In the genomic region with DNA sequence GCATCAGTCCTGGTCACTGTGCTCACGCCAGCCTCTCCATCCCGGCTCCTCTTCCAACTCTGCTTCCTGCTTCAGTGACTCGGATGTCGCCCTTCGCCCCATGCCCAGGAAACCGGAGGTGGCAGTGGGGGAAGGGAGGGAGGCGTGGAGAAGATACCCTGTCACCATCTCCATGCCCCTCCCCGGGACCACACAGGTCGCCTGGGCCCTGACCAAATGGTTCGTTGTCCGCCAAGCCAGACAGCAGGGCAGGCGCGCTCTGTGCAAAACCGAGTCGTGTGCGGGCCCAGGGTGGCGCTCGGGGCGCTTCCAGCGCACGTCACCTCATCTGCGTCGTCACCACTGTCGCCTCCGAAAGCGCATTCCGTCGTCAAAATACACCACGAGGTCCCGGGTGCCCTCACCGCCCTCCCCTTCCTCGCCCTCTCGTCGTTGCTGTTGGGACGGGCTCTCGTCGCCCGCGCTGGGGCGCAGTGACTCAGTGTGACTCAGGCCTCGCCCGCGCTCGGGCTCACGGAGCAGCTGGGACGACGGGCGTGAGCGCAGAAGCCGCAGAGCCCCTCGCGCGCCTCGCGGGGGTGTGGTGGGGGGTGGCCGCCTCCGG, we compare ENCODE assay signal across 8 cellular contexts. TPM values are rescaled to one million over a fixed set of nuclear protein-coding genes. Genes with fewer than 3 reads are reported as not detected.
A peak's percentile ranks its signal among the peaks of the same experiment; 100 is the strongest.
DNase-seq lines count a peak whose midpoint lies in the region; ATAC-seq and TF ChIP-seq lines count a peak whose summit lies in the region.

No MANE protein-coding gene starts in this region.

- peak; percentile 100 for ATAC-seq in activated T-helper 17 cell treated with anti-CD3 and anti-CD28 coated beads, Interleukin-2, amount 50 U/mL, for 72 hours (replicated peaks)
- ATAC-seq in GM19035 (IDR thresholded peaks at IDR 0.05; ENCODE audit: unreplicated experiment): no peak
- no peak for ATAC-seq in GM21529 (IDR thresholded peaks at IDR 0.05; ENCODE audit: unreplicated experiment)

- H3K27me3 Mint-ChIP-seq in Caco-2 (ENCODE audit: insufficient read depth, unreplicated experiment): no peaks in the 10 kb centered on the region
- peaks cover 8% of the 10 kb centered on the region for H3K27me3 Mint-ChIP-seq in activated T-helper 17 cell treated with anti-CD3 and anti-CD28 coated beads, Interleukin-2, amount 50 U/mL, for 72 hours

- BruUV-seq in Caco-2 (replicated peaks; lab: Mats Ljungman, UMichigan): no TSS peak

- H3K4me1 Mint-ChIP-seq in Caco-2 (ENCODE audit: low read depth, unreplicated experiment): peaks cover 13% of the 10 kb centered on the region
- peaks cover 13% of the 10 kb centered on the region for H3K4me1 Mint-ChIP-seq in activated T-helper 17 cell treated with anti-CD3 and anti-CD28 coated beads, Interleukin-2, amount 50 U/mL, for 72 hours

- CTCF ChIA-PET in Caco-2 (lab: Charles Lee): interaction anchor here (1.0 kb wide), 1 partner anchor 9 kb away, joined by 7 read pairs; no protein-coding TSS in a partner anchor

- no peaks in the 10 kb centered on the region for H3K9me3 ChIP-seq in Caco-2
- no peaks in the 10 kb centered on the region for H3K9me3 ChIP-seq in ovary
- H3K9me3 ChIP-seq in subcutaneous abdominal adipose tissue (ENCODE audit: control insufficient read depth in 5 of 5, low read length in 5 of 5): no peaks in the 10 kb centered on the region

- H3K27ac Mint-ChIP-seq in Caco-2 (ENCODE audit: unreplicated experiment): peak overlapping the region; percentile 88
- peak overlapping the region; percentile 70 for H3K27ac Mint-ChIP-seq in activated T-helper 17 cell treated with anti-CD3 and anti-CD28 coated beads, Interleukin-2, amount 50 U/mL, for 72 hours

- H3K9ac ChIP-seq in subcutaneous abdominal adipose tissue (ENCODE audit: low read length in 5 of 5): peak overlapping the region in 3 of 5 donors; percentile 41 to 61 (median 55)

- H3K4me3 ChIP-seq in Caco-2 (ENCODE audit: low read depth, low read length) (peak overlapping the region; percentile 56), fibroblast of villous mesenchyme (ENCODE audit: low read depth, low read length) (peak overlapping the region; percentile 52), ovary (peak overlapping the region; percentile 30), subcutaneous abdominal adipose tissue (ENCODE audit: low read depth in 1 of 5, low read length in 5 of 5) (peak overlapping the region in 4 of 5 donors; percentile 58 to 64 (median 60))

- no peak for TF ChIP-seq POLR2A in ovary (IDR thresholded peaks at IDR 0.05)

- peaks cover 9% of the 10 kb centered on the region for H3K4me1 ChIP-seq in Caco-2
- H3K4me1 ChIP-seq in ovary (ENCODE audit: insufficient read depth): peaks cover 9% of the 10 kb centered on the region
- H3K4me1 ChIP-seq in subcutaneous abdominal adipose tissue (ENCODE audit: control insufficient read depth in 5 of 5, insufficient read depth in 5 of 5, low read length in 5 of 5): peaks cover 0 to 21% (median 17%) of the 10 kb centered on the region in 5 donors

- H3K36me3 ChIP-seq in Caco-2 (ENCODE audit: control insufficient read depth, insufficient read depth, low read length): no peaks in the 10 kb centered on the region
- H3K36me3 ChIP-seq in ovary: no peaks in the 10 kb centered on the region
- H3K36me3 ChIP-seq in subcutaneous abdominal adipose tissue (ENCODE audit: control insufficient read depth in 5 of 5, insufficient read depth in 5 of 5, low read length in 5 of 5): no peaks in the 10 kb centered on the region

- peaks cover 40% of the 10 kb centered on the region for H3K36me3 Mint-ChIP-seq in Caco-2 (ENCODE audit: insufficient read depth, unreplicated experiment)
- H3K36me3 Mint-ChIP-seq in activated T-helper 17 cell treated with anti-CD3 and anti-CD28 coated beads, Interleukin-2, amount 50 U/mL, for 72 hours (ENCODE audit: low read depth): no peaks in the 10 kb centered on the region

- H3K27ac ChIP-seq in ovary (no peak overlapping the region), subcutaneous abdominal adipose tissue (ENCODE audit: low read depth, low read length) (no peak overlapping the region)

- no peaks in the 10 kb centered on the region for H3K27me3 ChIP-seq in Caco-2 (replicated peaks; ENCODE audit: control insufficient read depth, insufficient read depth, low read length)
- no peaks in the 10 kb centered on the region for H3K27me3 ChIP-seq in ovary
- H3K27me3 ChIP-seq in subcutaneous abdominal adipose tissue (ENCODE audit: control insufficient read depth in 5 of 5, insufficient read depth in 4 of 5, low read length in 5 of 5): peaks cover 3 to 12% (median 9%) of the 10 kb centered on the region in 5 donors

- H3K9me3 Mint-ChIP-seq in Caco-2 (ENCODE audit: unreplicated experiment): peaks cover 5% of the 10 kb centered on the region
- no peaks in the 10 kb centered on the region for H3K9me3 Mint-ChIP-seq in activated T-helper 17 cell treated with anti-CD3 and anti-CD28 coated beads, Interleukin-2, amount 50 U/mL, for 72 hours

- POLR2A ChIA-PET in Caco-2 (lab: Charles Lee): interaction anchor here (0.5 kb wide), 1 partner anchor 303 kb away, joined by 3 read pairs; no protein-coding TSS in a partner anchor

- intact Hi-C loops in Caco-2 (cut with micrococcal nuclease; ENCODE audit: unreplicated experiment) (no loop called here), ovary (cut with DNase I) (no loop called here)

- peak overlapping the region; percentile 77 for H3K4me3 Mint-ChIP-seq in Caco-2 (ENCODE audit: unreplicated experiment)
- peak overlapping the region; percentile 79 for H3K4me3 Mint-ChIP-seq in activated T-helper 17 cell treated with anti-CD3 and anti-CD28 coated beads, Interleukin-2, amount 50 U/mL, for 72 hours

- TF ChIP-seq CTCF in Caco-2 (IDR thresholded peaks at IDR 0.05; ENCODE audit: insufficient read depth in 1 of 2, low read depth in 1 of 2, low read length in 1 of 2, severe bottlenecking in 1 of 2, unreplicated experiment in 1 of 2) (peak in 1 of 2 experiments; percentile 5), fibroblast of villous mesenchyme (IDR thresholded peaks at IDR 0.05; ENCODE audit: insufficient read depth, low read depth, low read length) (no peak), ovary (IDR thresholded peaks at IDR 0.05) (no peak)

- 2 to 6% (median 4%) methylated on average over 28 to 57 of the region's 57 CpGs for WGBS in ovary, 3 donors

- peak; percentile 76 to 80 for DNase-seq in Caco-2
- peak; percentile 57 for DNase-seq in NCI-H69 (lab: John Stamatoyannopoulos, UW)
- peak; percentile 44 for DNase-seq in fibroblast of villous mesenchyme (ENCODE audit: low read depth)
- DNase-seq in ovary: peak in 4 of 5 donors; percentile 52 to 72 (median 62)

- no peak for TF ChIP-seq EP300 in ovary (IDR thresholded peaks at IDR 0.05)

RNA-seq across cellular contexts. Expression of a gene that starts 39.2 kb away (rescaled TPM):
- total RNA-seq in Caco-2 (2022): 13.1 and 18.1 TPM in 2 replicates
- 1 to 10 TPM; 5.5 to 8.7 TPM for total RNA-seq in activated T-helper 17 cell treated with anti-CD3 and anti-CD28 coated beads, Interleukin-2, amount 50 U/mL, for 72 hours
- 8.7 and 16.4 TPM in 2 replicates for total RNA-seq in fibroblast of villous mesenchyme
- 10 to 100 TPM in 3 of 7 donors, 1 to 10 TPM in 4; 7.8 to 71.9 (median 8.4) TPM for total RNA-seq in ovary
- 1 to 10 TPM; 1.8 to 5.0 TPM for polyA plus RNA-seq in ovary

RNA-seq across cellular contexts. Expression of a gene that starts 56.4 kb away (rescaled TPM):
- 4.9 and 6.7 TPM in 2 replicates for total RNA-seq in Caco-2 (2022)
- under 1 TPM; 0.34 to 0.65 TPM for total RNA-seq in activated T-helper 17 cell treated with anti-CD3 and anti-CD28 coated beads, Interleukin-2, amount 50 U/mL, for 72 hours
- total RNA-seq in fibroblast of villous mesenchyme: under 0.01 TPM in 1 of 2 replicates, not detected in the other
- total RNA-seq in ovary: 1 to 10 TPM in 5 of 7 donors, under 1 TPM in 1, not detected in 1; 0.94 to 7.8 (median 3.6) TPM
- polyA plus RNA-seq in ovary: 1 to 10 TPM in 1 of 2 donors, not detected in 1; 2.0 TPM
